Comparison of ENCODE assay signal across 31 cellular contexts in genomic region chr6:14905201-14905600, GRCh38.
"Had no signal": no experiment of that assay in that cellular context is flagged by ENCODE, and none has a peak within 500 bp of the region (broad histone marks: within the 10 kb centered on the region; RNA-seq: fewer than 3 reads in every experiment).

No MANE protein-coding gene starts in this region.

- H3K4me1 ChIP-seq: gastrocnemius medialis, neural progenitor cell, psoas muscle, suprapubic skin, uterus had no signal

- H3K4me1 Mint-ChIP-seq: nephron, neural progenitor cell had no signal

- H3K27me3 Mint-ChIP-seq: naive thymus-derived CD4-positive, alpha-beta T cell; stimulated activated naive CD8-positive, alpha-beta T cell treated with anti-CD3 and anti-CD28 coated beads, Interleukin-15, amount 100 ng/mL, for 72 hours had no signal

- DNase-seq: dorsolateral prefrontal cortex; effector CD4-positive, alpha-beta T cell; foreskin fibroblast; gastrocnemius medialis; head of caudate nucleus; left cardiac atrium; left lung; mesenchymal stem cell; midbrain; naive thymus-derived CD4-positive, alpha-beta T cell; nucleus accumbens; ovary; posterior cingulate gyrus; psoas muscle; right cardiac atrium; stimulated activated CD4-positive, alpha-beta T cell treated with anti-CD3 and anti-CD28 coated beads, Interleukin-12 subunit alpha, Interleukin-12 subunit beta, amount 100 ng/mL, for 4 hours; stimulated activated CD4-positive, alpha-beta T cell treated with anti-CD3 and anti-CD28 coated beads, Interleukin-1b, Interleukin-23, amount 100 ng/mL, for 48 hours; stimulated activated CD4-positive, alpha-beta T cell treated with anti-CD3 and anti-CD28 coated beads, Interleukin-4, amount 100 ng/mL, for 1 hour; stimulated activated CD8-positive, alpha-beta memory T cell treated with anti-CD3 and anti-CD28 coated beads, Interleukin-4, amount 100 ng/mL, for 48 hours; stimulated activated naive CD4-positive, alpha-beta T cell; stimulated activated naive CD8-positive, alpha-beta T cell treated with anti-CD3 and anti-CD28 coated beads, Interleukin-15, amount 100 ng/mL, for 72 hours; transverse colon; upper lobe of right lung; uterus had no signal

- H3K9ac ChIP-seq: neural progenitor cell had no signal

- ATAC-seq: esophagus mucosa; gastrocnemius medialis; left cardiac atrium; left lung; naive thymus-derived CD4-positive, alpha-beta T cell; psoas muscle; right cardiac atrium; stimulated activated naive CD8-positive, alpha-beta T cell treated with anti-CD3 and anti-CD28 coated beads, Interleukin-15, amount 100 ng/mL, for 72 hours; upper lobe of right lung had no signal

- H3K27ac ChIP-seq: dorsolateral prefrontal cortex, epithelial cell of prostate, gastrocnemius medialis, hepatocyte, left lung, neural progenitor cell, ovary, psoas muscle, suprapubic skin, transverse colon, upper lobe of right lung, uterus had no signal

- H3K79me2 ChIP-seq: hepatocyte had no signal

- H3K27me3 ChIP-seq: dorsolateral prefrontal cortex, gastrocnemius medialis, hepatocyte, left lung, neural progenitor cell, ovary, suprapubic skin, transverse colon, upper lobe of right lung, uterus had no signal

- H2AFZ ChIP-seq: hepatocyte, neural progenitor cell had no signal

- H3K9me3 ChIP-seq: gastrocnemius medialis, left lung, ovary, psoas muscle, suprapubic skin, transverse colon, upper lobe of right lung, uterus had no signal

- H3K4me3 Mint-ChIP-seq: naive thymus-derived CD4-positive, alpha-beta T cell; nephron; neural progenitor cell; stimulated activated naive CD8-positive, alpha-beta T cell treated with anti-CD3 and anti-CD28 coated beads, Interleukin-15, amount 100 ng/mL, for 72 hours had no signal

- H3K4me3 ChIP-seq: dorsolateral prefrontal cortex, gastrocnemius medialis, hepatocyte, left lung, neural progenitor cell, ovary, psoas muscle, smooth muscle cell, suprapubic skin, transverse colon, upper lobe of right lung, uterus had no signal

- H3K27ac Mint-ChIP-seq: naive thymus-derived CD4-positive, alpha-beta T cell; nephron; neural progenitor cell; stimulated activated naive CD8-positive, alpha-beta T cell treated with anti-CD3 and anti-CD28 coated beads, Interleukin-15, amount 100 ng/mL, for 72 hours had no signal

- H3K36me3 ChIP-seq: gastrocnemius medialis, left lung, neural progenitor cell, ovary, suprapubic skin, transverse colon, upper lobe of right lung, uterus had no signal

- H3K36me3 Mint-ChIP-seq: neural progenitor cell had no signal

- H3K4me2 ChIP-seq: hepatocyte, neural progenitor cell, smooth muscle cell had no signal
